Comparison of ENCODE assay signal across 10 cellular contexts in genomic region chr1:148452845-148453244, GRCh38. TPM values are rescaled to one million over a fixed set of nuclear protein-coding genes. Genes with fewer than 3 reads are reported as not detected.
DNase-seq lines count a peak whose midpoint lies in the region; ATAC-seq, FAIRE-seq and TF ChIP-seq lines count a peak whose summit lies in the region.
"Not testable (repeated sequence)": the region's sequence is repeated elsewhere in the genome, so short reads cannot be mapped to it uniquely, and the experiment has no call there.
"Had no signal": no experiment of that assay in that cellular context is flagged by ENCODE, and none has a peak within 500 bp of the region (broad histone marks: within the 10 kb centered on the region; RNA-seq: fewer than 3 reads in every experiment).

No MANE protein-coding gene starts in this region.

- not testable (repeated sequence) for TF ChIP-seq RAD21 in A549 (conservative IDR thresholded peaks at IDR 0.05 in 1 of 2, IDR thresholded peaks at IDR 0.05 in 1 of 2)

- not testable (repeated sequence) for H3K36me3 Mint-ChIP-seq in activated T-cell treated with anti-CD3 and anti-CD28 coated beads, Interleukin-2, amount 50 U/mL, for 24 hours (ENCODE audit: low read depth); MCF 10A (ENCODE audit: insufficient read depth, unreplicated experiment); osteocyte (ENCODE audit: unreplicated experiment)

- BruUV-seq in MCF 10A (replicated peaks; lab: Mats Ljungman, UMichigan), result not testable (repeated sequence)

- TF ChIP-seq CTCF in A549 (IDR thresholded peaks at IDR 0.05); MCF 10A (IDR thresholded peaks at IDR 0.05; ENCODE audit: unreplicated experiment); fibroblast of villous mesenchyme (IDR thresholded peaks at IDR 0.05; ENCODE audit: insufficient read depth, low read depth, low read length); osteocyte (IDR thresholded peaks at IDR 0.05): not testable (repeated sequence)

- not testable (repeated sequence) for H3K27me3 Mint-ChIP-seq in activated T-cell treated with anti-CD3 and anti-CD28 coated beads, Interleukin-2, amount 50 U/mL, for 24 hours; MCF 10A (ENCODE audit: insufficient read depth, unreplicated experiment); osteocyte (ENCODE audit: unreplicated experiment)

- H3K4me3 Mint-ChIP-seq in activated T-cell treated with anti-CD3 and anti-CD28 coated beads, Interleukin-2, amount 50 U/mL, for 24 hours; MCF 10A (ENCODE audit: unreplicated experiment); osteocyte (ENCODE audit: unreplicated experiment): not testable (repeated sequence)

- H3K4me3 ChIP-seq in A549; fibroblast of villous mesenchyme (ENCODE audit: low read depth, low read length): not testable (repeated sequence)

- peak overlapping the region; percentile 45; the same call in 2 of the 3 replicates for H3K4me2 ChIP-seq in A549

- WGBS in A549 (ENCODE audit: missing lambda C conversion rate), result 3% methylated on average over 2 of the region's 2 CpGs

- FAIRE-seq in A549 (lab: Jason Lieb, UNC); RCC 7860 (lab: Jason Lieb, UNC): not testable (repeated sequence)

- peak overlapping the region; percentile 69 for H3K27ac Mint-ChIP-seq in activated T-cell treated with anti-CD3 and anti-CD28 coated beads, Interleukin-2, amount 50 U/mL, for 24 hours
- not testable (repeated sequence) for H3K27ac Mint-ChIP-seq in MCF 10A (ENCODE audit: low read depth, unreplicated experiment)
- peak overlapping the region; percentile 41 for H3K27ac Mint-ChIP-seq in osteocyte (ENCODE audit: unreplicated experiment)

- TF ChIP-seq POLR2A in A549 (IDR thresholded peaks at IDR 0.05; ENCODE audit: low read length), result not testable (repeated sequence)

- peak in 1 of 2 experiments; percentile 8 for DNase-seq in A549 (ENCODE audit: low read depth in 1 of 2, low spot score in 1 of 2)
- DNase-seq in G401 (ENCODE audit: low spot score), result peak; percentile 29
- DNase-seq in LHCN-M2 (ENCODE audit: low read depth), result peak; percentile 35
- peak; percentile 22 for DNase-seq in RCC 7860 (ENCODE audit: low spot score)
- not testable (repeated sequence) for DNase-seq in activated T-cell treated with anti-CD3 and anti-CD28 coated beads, Interleukin-2, amount 50 U/mL, for 24 hours; osteocyte (ENCODE audit: extremely low spot score, unreplicated experiment)
- peak; percentile 58 for DNase-seq in MCF 10A (ENCODE audit: unreplicated experiment)
- peak; percentile 38 for DNase-seq in fibroblast of villous mesenchyme (ENCODE audit: low read depth)

- not testable (repeated sequence) for ATAC-seq in A549

- intact Hi-C loops in MCF 10A (cut with micrococcal nuclease), result not testable (repeated sequence)

- CTCF ChIA-PET in A549 (lab: Yijun Ruan, JAX); MCF 10A (lab: Yijun Ruan, JAX): not testable (repeated sequence)

- POLR2A ChIA-PET in A549 (lab: Yijun Ruan, JAX); MCF 10A (lab: Yijun Ruan, JAX): not testable (repeated sequence)

- TF ChIP-seq EP300 in A549 (IDR thresholded peaks at IDR 0.05), result not testable (repeated sequence)

- H3K4me1 ChIP-seq in A549, result not testable (repeated sequence)

- not testable (repeated sequence) for H3K9me3 ChIP-seq in A549

- not testable (repeated sequence) for H3K9me3 Mint-ChIP-seq in activated T-cell treated with anti-CD3 and anti-CD28 coated beads, Interleukin-2, amount 50 U/mL, for 24 hours; MCF 10A (ENCODE audit: unreplicated experiment); osteocyte (ENCODE audit: unreplicated experiment)

- not testable (repeated sequence) for H3K27ac ChIP-seq in A549

- in situ Hi-C loops in G401 (cut with HindIII; ENCODE audit: low sequenced_read_pairs), result not testable (repeated sequence)

- peaks cover 14% of the 10 kb centered on the region for H3K4me1 Mint-ChIP-seq in activated T-cell treated with anti-CD3 and anti-CD28 coated beads, Interleukin-2, amount 50 U/mL, for 24 hours (ENCODE audit: low read depth)
- not testable (repeated sequence) for H3K4me1 Mint-ChIP-seq in MCF 10A (ENCODE audit: insufficient read depth, unreplicated experiment); osteocyte (ENCODE audit: unreplicated experiment)

RNA-seq across cellular contexts. Expression of gene PPIAL4G, which starts 30.3 kb away (rescaled TPM):
- polyA plus RNA-seq in A549 (2011; rRNA removed), result not detected in 2 replicates
- not detected in 2 replicates for polyA plus RNA-seq in A549 (2012; cell fraction: cytosol; rRNA removed)
- not detected in 2 replicates for polyA plus RNA-seq in A549 (2012; cell fraction: nucleus; rRNA removed)
- not detected in 3 replicates for polyA plus RNA-seq in A549 (2017; fragmentation: RNase III; extraction: RNeasy Plus Mini Kit Qiagen cat#74134 plus additional on column Dnase treatment)
- polyA minus RNA-seq in A549 (2011; rRNA and poly(A)+ RNA removed), result not detected in 2 replicates
- total RNA-seq in G401 (2014; rRNA removed; shearing (Covaris generic)), result not detected in 2 replicates
- total RNA-seq in LHCN-M2 (2014; rRNA removed), result not detected in 2 replicates
- not detected for polyA plus RNA-seq in LHCN-M2 (2012)
- total RNA-seq in MCF 10A (2022), result not detected in 2 replicates
- not detected in 2 replicates for total RNA-seq in fibroblast of villous mesenchyme
- total RNA-seq in osteocyte, result not detected in 2 replicates
- total RNA-seq: OCI-LY7, SK-MEL-5 had no signal
